In genomic region chr13:44651209-44651608, GRCh38 we compare ENCODE assay signal across 17 cellular contexts.
DNase-seq lines count a peak whose midpoint lies in the region; ATAC-seq and TF ChIP-seq lines count a peak whose summit lies in the region.
"Had no signal": no experiment of that assay in that cellular context is flagged by ENCODE, and none has a peak within 500 bp of the region (broad histone marks: within the 10 kb centered on the region; RNA-seq: fewer than 3 reads in every experiment).

No MANE protein-coding gene starts in this region.

- H3K36me3 ChIP-seq in mesenchymal stem cell (ENCODE audit: control insufficient read depth in 1 of 2, insufficient read depth in 2 of 2, low read depth in 1 of 2, low read length in 2 of 2) (no peaks in the 10 kb centered on the region), PC-3 (ENCODE audit: low read depth, low read length) (no peaks in the 10 kb centered on the region)

- no peak overlapping the region for H4K8ac ChIP-seq in mesenchymal stem cell (ENCODE audit: low read length)

- no peak overlapping the region for H2BK5ac ChIP-seq in mesenchymal stem cell (ENCODE audit: low read depth, low read length, poor library complexity, severe bottlenecking)

- H3K4me1 ChIP-seq in mesenchymal stem cell (ENCODE audit: control insufficient read depth, insufficient read depth, low read depth, low read length) (no peaks in the 10 kb centered on the region), PC-3 (ENCODE audit: insufficient read depth, low read length) (0 out of 2 replicates have a peak, but pooled peaks cover 4% of the 10 kb centered on the region)

- peak overlapping the region in 1 of 2 experiments; percentile 41 for H3K18ac ChIP-seq in mesenchymal stem cell (ENCODE audit: low read depth in 1 of 2, low read length in 2 of 2)

- no peaks in the 10 kb centered on the region for H3K9me2 ChIP-seq in PC-3 (replicated peaks; ENCODE audit: low read length)

- peak; percentile 32 for TF ChIP-seq CTCF in choroid plexus epithelial cell (conservative IDR thresholded peaks at IDR 0.05; ENCODE audit: low read depth, low read length)
- no peak for TF ChIP-seq CTCF in PC-3 (conservative IDR thresholded peaks at IDR 0.05; ENCODE audit: low read depth, low read length)

- H3K79me1 ChIP-seq in mesenchymal stem cell (replicated peaks; ENCODE audit: low read length, poor library complexity, severe bottlenecking) = no peaks in the 10 kb centered on the region

- no TSS peak for BruUV-seq in PC-3 (replicated peaks; lab: Mats Ljungman, UMichigan)

- H3K9me3 ChIP-seq in mesenchymal stem cell (ENCODE audit: control insufficient read depth, low read length) (no peaks in the 10 kb centered on the region), PC-3 (ENCODE audit: low read length) (no peaks in the 10 kb centered on the region)

- H3F3A ChIP-seq in PC-3 (ENCODE audit: low read length, unreplicated experiment) = no peaks in the 10 kb centered on the region

- intact Hi-C loops in PC-3 (cut with micrococcal nuclease) = no loop called here

- H3K4me2 ChIP-seq in mesenchymal stem cell (ENCODE audit: low read length, poor library complexity, severe bottlenecking) (no peak overlapping the region), PC-3 (ENCODE audit: low read length) (no peak overlapping the region)

- H4K20me1 ChIP-seq in PC-3 (ENCODE audit: low read length) = no peaks in the 10 kb centered on the region

- H3K23ac ChIP-seq in mesenchymal stem cell (ENCODE audit: low read length in 2 of 2) = no peak overlapping the region

- no peak overlapping the region for H3K4me3 ChIP-seq in choroid plexus epithelial cell (ENCODE audit: low read depth, low read length)
- no peak overlapping the region for H3K4me3 ChIP-seq in mesenchymal stem cell (ENCODE audit: insufficient read depth in 1 of 2, low read depth in 1 of 2, low read length in 2 of 2)
- H3K4me3 ChIP-seq in PC-3 (ENCODE audit: low read length) = no peak overlapping the region

- H3K9ac ChIP-seq in mesenchymal stem cell (ENCODE audit: low read length) = no peak overlapping the region
- no peak overlapping the region for H3K9ac ChIP-seq in PC-3 (ENCODE audit: low read length)

- peak overlapping the region; percentile 89 for H2AK5ac ChIP-seq in mesenchymal stem cell (ENCODE audit: low read length, severe bottlenecking)

- no peak overlapping the region for H4K91ac ChIP-seq in mesenchymal stem cell (ENCODE audit: low read length)

- no peak overlapping the region for H2BK120ac ChIP-seq in mesenchymal stem cell (ENCODE audit: low read depth, low read length)

- H3K27me3 ChIP-seq in mesenchymal stem cell (ENCODE audit: control insufficient read depth in 1 of 2, insufficient read depth in 1 of 2, low read length in 2 of 2) (no peaks in the 10 kb centered on the region), PC-3 (ENCODE audit: low read length) (no peaks in the 10 kb centered on the region)

- peak; percentile 9 for DNase-seq in DMS 273 (lab: John Stamatoyannopoulos, UW; ENCODE audit: unreplicated experiment)
- DNase-seq in DMS 273 treated with DMSO at 0.1 percent for 48 hours (lab: John Stamatoyannopoulos, UW) = no peak
- peak; percentile 12 for DNase-seq in HT-29 (ENCODE audit: low spot score)
- no peak for DNase-seq in choroid plexus epithelial cell (ENCODE audit: low read depth)
- DNase-seq in mesenchymal stem cell = no peak
- DNase-seq in PC-3 = no peak
- DNase-seq: DND-41, GOT3, IMR-90, NCI-H1417 treated with DMSO at 0.1 percent for 48 hours, NCI-H187 treated with DMSO at 0.1 percent for 48 hours, NCI-H345, NCI-H526, Right ventricle myocardium superior had no signal

- H3K14ac ChIP-seq in mesenchymal stem cell (ENCODE audit: low read length in 2 of 2) = no peak overlapping the region

- H3K4ac ChIP-seq in mesenchymal stem cell (ENCODE audit: low read depth in 1 of 2, low read length in 2 of 2) = peak overlapping the region in 1 of 2 experiments; percentile 53

- WGBS in mesenchymal stem cell = 0% methylated on average over 1 of the region's 2 CpGs

- no peak overlapping the region for H2BK12ac ChIP-seq in mesenchymal stem cell (ENCODE audit: low read length in 2 of 2)

- H2BK15ac ChIP-seq in mesenchymal stem cell (ENCODE audit: low read depth, poor library complexity, severe bottlenecking) = no peak overlapping the region

- H3K27ac ChIP-seq in mesenchymal stem cell (ENCODE audit: low read length, poor library complexity, severe bottlenecking) = no peak overlapping the region
- H3K27ac ChIP-seq in PC-3 (ENCODE audit: low read length) = no peak overlapping the region
- H3K27ac ChIP-seq: 22Rv1 had no signal

- no peaks in the 10 kb centered on the region for H3K79me2 ChIP-seq in PC-3 (ENCODE audit: low read length)

- CTCF ChIA-PET in PC-3 (lab: Charles Lee) = no interaction called here

- ATAC-seq in PC-3 (no peak), HG02970 (IDR thresholded peaks at IDR 0.05; ENCODE audit: low FRiP score, unreplicated experiment) (no peak), GM19023 (IDR thresholded peaks at IDR 0.05; ENCODE audit: unreplicated experiment) (no peak)

- H2AFZ ChIP-seq in mesenchymal stem cell (ENCODE audit: low read depth, low read length) (no peak overlapping the region), PC-3 (ENCODE audit: low read length) (no peak overlapping the region)

- POLR2A ChIA-PET in PC-3 (lab: Charles Lee; ENCODE audit: unreplicated experiment) = no interaction called here

Comparison
In these comparisons a context has a peak if more than half of its experiments do, and no peak if none do; other contexts are left out.
1. DNase-seq: peak in DMS 273 (single experiment) and HT-29 (single experiment); none in DMS 273 treated with DMSO at 0.1 percent for 48 hours (single experiment), choroid plexus epithelial cell (single experiment), mesenchymal stem cell (single experiment) and PC-3 (single experiment).